8 cellular contexts compared by ENCODE assay signal in genomic region chr17:46922804-46923635, GRCh38. TPM values are rescaled to one million over a fixed set of nuclear protein-coding genes. Genes with fewer than 3 reads are reported as not detected.
A peak's percentile ranks its signal among the peaks of the same experiment; 100 is the strongest.
DNase-seq lines count a peak whose midpoint lies in the region; ATAC-seq and TF ChIP-seq lines count a peak whose summit lies in the region.

Gene GOSR2 (plus strand): TSS chr17:46923160. CDS start chr17:46923193, 33 bp downstream.

- TF ChIP-seq POLR2A in NB4 (IDR thresholded peaks at IDR 0.05; ENCODE audit: extremely low read depth, insufficient read length), result peak; percentile 82

- H3K9ac ChIP-seq in SK-N-SH, result peak within 1 kb of the TSS; percentile 91

- no peaks in the 10 kb centered on the region for H3K27me3 Mint-ChIP-seq in HFFc6 (ENCODE audit: insufficient read depth)

- H4K20me1 ChIP-seq in SK-N-SH (ENCODE audit: insufficient read depth), result peaks cover 41% of the 10 kb centered on the region

- CTCF ChIA-PET in SK-N-SH (lab: Yijun Ruan, JAX), result interaction anchor here (1.0 kb wide), 1 partner anchor 20 kb away, joined by 3 read pairs; no protein-coding TSS in a partner anchor

- H3K36me3 Mint-ChIP-seq in HFFc6 (ENCODE audit: low read depth), result peaks cover 12% of the 10 kb centered on the region

- H3K27ac ChIP-seq in SK-N-SH (ENCODE audit: low read depth in 2 of 2, low read length in 1 of 2) (peak within 1 kb of the TSS; percentile 93 to 100), temporal lobe (ENCODE audit: low read depth, low read length) (peak within 1 kb of the TSS; percentile 85)

- TF ChIP-seq RAD21 in SK-N-SH (IDR thresholded peaks at IDR 0.05; ENCODE audit: low read length), result no peak

- peak within 1 kb of the TSS; percentile 96 for H3K4me3 Mint-ChIP-seq in HFFc6

- peaks cover 9% of the 10 kb centered on the region for H3F3A ChIP-seq in SK-N-SH (replicated peaks; ENCODE audit: insufficient read depth)

- H2AFZ ChIP-seq in SK-N-SH (ENCODE audit: low read depth), result peak within 1 kb of the TSS; percentile 94

- H3K9me2 ChIP-seq in SK-N-SH, result no peaks in the 10 kb centered on the region

- POLR2A ChIA-PET in SK-N-SH (lab: Yijun Ruan, JAX), result no interaction called here

- H3K9me3 ChIP-seq in SK-N-SH, result no peaks in the 10 kb centered on the region

- no peak for TF ChIP-seq CTCF in HFFc6 (IDR thresholded peaks at IDR 0.05)
- no peak for TF ChIP-seq CTCF in NB4 (IDR thresholded peaks at IDR 0.05; ENCODE audit: low read depth, low read length)
- TF ChIP-seq CTCF in SK-N-SH (IDR thresholded peaks at IDR 0.05), result no peak
- no peak for TF ChIP-seq CTCF in omental fat pad (IDR thresholded peaks at IDR 0.05)

- H3K36me3 ChIP-seq in SK-N-SH (replicated peaks in 1 of 2; ENCODE audit: control insufficient read depth in 1 of 2, insufficient read depth in 2 of 2, low read length in 1 of 2), result peaks cover 15 to 25% of the 10 kb centered on the region in 2 experiments

- H3K4me3 ChIP-seq in NB4 (ENCODE audit: low read depth, low read length) (peak within 1 kb of the TSS; percentile 85), SK-N-SH (ENCODE audit: low read depth in 2 of 2, low read length in 1 of 2) (peak within 1 kb of the TSS; percentile 82 to 91)

- no peaks in the 10 kb centered on the region for H3K27me3 ChIP-seq in SK-N-SH (ENCODE audit: insufficient read depth)

- peaks cover 51% of the 10 kb centered on the region for H3K79me2 ChIP-seq in SK-N-SH (ENCODE audit: insufficient read depth)

- H3K4me1 Mint-ChIP-seq in HFFc6 (ENCODE audit: low read depth), result peaks cover 61% of the 10 kb centered on the region

- H3K4me1 ChIP-seq in SK-N-SH (ENCODE audit: control insufficient read depth in 1 of 2, insufficient read depth in 2 of 2, low read depth in 1 of 2, low read length in 1 of 2), result peaks cover 3 to 33% of the 10 kb centered on the region in 2 experiments; a peak in 2 of 4 replicates

- peak in 1 of 2 experiments; percentile 13; a peak in 1 of 4 replicates for TF ChIP-seq EP300 in SK-N-SH (IDR thresholded peaks at IDR 0.05; ENCODE audit: borderline replicate concordance in 1 of 2, low read depth in 1 of 2, low read length in 1 of 2)

- H3K9me3 Mint-ChIP-seq in HFFc6, result no peaks in the 10 kb centered on the region

- 1% methylated on average over 46 of the region's 52 CpGs for WGBS in SK-N-SH (ENCODE audit: low lambda C conversion rate)

- ATAC-seq in omental fat pad (ENCODE audit: low FRiP score), result peak; percentile 99

- H3K4me2 ChIP-seq in SK-N-SH, result peak within 1 kb of the TSS; percentile 83

- peak; percentile 70 for DNase-seq in GM04504 (ENCODE audit: low read depth)
- peak; percentile 76 for DNase-seq in HFFc6
- DNase-seq in NB4 (ENCODE audit: low read depth), result peak; percentile 95
- peak; percentile 99 for DNase-seq in SK-N-SH
- peak; percentile 94 for DNase-seq in activated naive CD4-positive, alpha-beta T cell treated with anti-CD3 and anti-CD28 coated beads, Interleukin-2, amount 50 U/mL, for 16 hours
- peak; percentile 89 for DNase-seq in globus pallidus (ENCODE audit: low spot score)
- peak; percentile 65 for DNase-seq in omental fat pad (ENCODE audit: low spot score)

- H3K27ac Mint-ChIP-seq in HFFc6, result peak within 1 kb of the TSS; percentile 100

TF ChIP-seq in SK-N-SH, 30 proteins besides CTCF, POLR2A, EP300 and RAD21 (continues in another document):
- TF ChIP-seq FOXM1 (IDR thresholded peaks at IDR 0.05; ENCODE audit: low read depth), result no peak
- TF ChIP-seq TEAD4 (IDR thresholded peaks at IDR 0.05; ENCODE audit: borderline replicate concordance, insufficient read depth), result no peak
- TF ChIP-seq MAX (IDR thresholded peaks at IDR 0.05; ENCODE audit: low read depth), result peak; percentile 94
- TF ChIP-seq GABPA (IDR thresholded peaks at IDR 0.05; ENCODE audit: low read depth), result peak; percentile 100
- TF ChIP-seq PBX3 (IDR thresholded peaks at IDR 0.05), result no peak
- no peak for TF ChIP-seq EZH2phosphoT487 (IDR thresholded peaks at IDR 0.05; ENCODE audit: borderline replicate concordance, low read depth)
- 0 out of 2 replicates have a peak, but pooled peaks have one; percentile 46 for TF ChIP-seq REST (IDR thresholded peaks at IDR 0.05; ENCODE audit: low read depth, low read length)
- TF ChIP-seq USF1 (IDR thresholded peaks at IDR 0.05; ENCODE audit: borderline replicate concordance, low read depth), result no peak
- TF ChIP-seq IRF3 (IDR thresholded peaks at IDR 0.05; ENCODE audit: low read depth, low read length), result no peak
- TF ChIP-seq POLR2AphosphoS5 (IDR thresholded peaks at IDR 0.05; ENCODE audit: low read depth, low read length), result peak; percentile 98
- no peak for TF ChIP-seq TCF12 (IDR thresholded peaks at IDR 0.05)
- TF ChIP-seq RFX5 (IDR thresholded peaks at IDR 0.05; ENCODE audit: low read length), result peak; percentile 26; the same call in 1 of the 2 replicates
- peak; percentile 20; the same call in 1 of the 2 replicates for TF ChIP-seq SMC3 (IDR thresholded peaks at IDR 0.05; ENCODE audit: low read depth, low read length)
- no peak for TF ChIP-seq RXRA (IDR thresholded peaks at IDR 0.05; ENCODE audit: borderline replicate concordance, low read depth)
- no peak for TF ChIP-seq USF2 (IDR thresholded peaks at IDR 0.05; ENCODE audit: borderline replicate concordance, low read depth, low read length)
- TF ChIP-seq FOXJ3 (CRISPR knock-in tag; IDR thresholded peaks at IDR 0.05), result peak; percentile 46; the same call in 1 of the 2 replicates
- peak; percentile 64; the same call in 1 of the 2 replicates for TF ChIP-seq YY1 (IDR thresholded peaks at IDR 0.05; ENCODE audit: low read depth)
- TF ChIP-seq JUND (IDR thresholded peaks at IDR 0.05), result no peak

RNA-seq across cellular contexts. Expression of gene GOSR2, which starts in this region (rescaled TPM):
- total RNA-seq in HFFc6 (2021; fragmentation: NEBNext Ultra II Directional; extraction: Animal tissue kit (Norgen Biotek cat#: 25700)), result 10 to 100 TPM; 63.6 to 75.9 (median 66.3) TPM
- 74.2 and 105 TPM in 2 replicates for polyA plus RNA-seq in SK-N-SH (2012; rRNA removed)
- polyA plus RNA-seq in SK-N-SH (2012; cell fraction: cytosol; rRNA removed), result 76.2 and 84.0 TPM in 2 replicates
- polyA plus RNA-seq in SK-N-SH (2012; cell fraction: nucleus; rRNA removed), result 112 and 147 TPM in 2 replicates
- 10 to 100 TPM; 37.4 to 59.4 (median 47.3) TPM for total RNA-seq in omental fat pad
- total RNA-seq in temporal lobe, result 37.1 TPM

Comparison
In these comparisons a context has a peak if more than half of its experiments do, and no peak if none do; other contexts are left out.
1. Peak in every context shown above with its lines: DNase-seq, ATAC-seq, H3K4me3 ChIP-seq and H3K27ac ChIP-seq.